12 cellular contexts compared by ENCODE assay signal in genomic region chrX:45517090-45517973, GRCh38.
DNase-seq lines count a peak whose midpoint lies in the region; ATAC-seq and TF ChIP-seq lines count a peak whose summit lies in the region.
"Had no signal": no experiment of that assay in that cellular context is flagged by ENCODE, and none has a peak within 500 bp of the region (broad histone marks: within the 10 kb centered on the region; RNA-seq: fewer than 3 reads in every experiment).

No MANE protein-coding gene starts in this region.

- H3K9ac ChIP-seq in OCI-LY3 (ENCODE audit: low read length): no peak overlapping the region

- no peak for TF ChIP-seq CTCF in OCI-LY3 (IDR thresholded peaks at IDR 0.05; ENCODE audit: low read depth, low read length)
- TF ChIP-seq CTCF in epithelial cell of proximal tubule (conservative IDR thresholded peaks at IDR 0.05; ENCODE audit: low read depth, low read length): no peak
- no peak for TF ChIP-seq CTCF in progenitor cell of endocrine pancreas (IDR thresholded peaks at IDR 0.05; ENCODE audit: unreplicated experiment)
- no peak for TF ChIP-seq CTCF in natural killer cell (IDR thresholded peaks at IDR 0.05)

- H3K27me3 Mint-ChIP-seq in progenitor cell of endocrine pancreas: no peaks in the 10 kb centered on the region
- peaks cover 3 to 29% of the 10 kb centered on the region in 2 donors for H3K27me3 Mint-ChIP-seq in natural killer cell (ENCODE audit: low read depth in 2 of 2)

- H3K4me2 ChIP-seq in OCI-LY3 (ENCODE audit: low read length): peak overlapping the region; percentile 17; the same call in 1 of the 2 replicates

- no peak overlapping the region for H3K4me3 Mint-ChIP-seq in progenitor cell of endocrine pancreas (ENCODE audit: low read depth)
- H3K4me3 Mint-ChIP-seq in natural killer cell: no peak overlapping the region
- H3K4me3 Mint-ChIP-seq: activated CD4-positive, alpha-beta memory T cell treated with anti-CD3 and anti-CD28 coated beads for 36 hours had no signal

- H3K4me1 Mint-ChIP-seq in progenitor cell of endocrine pancreas (ENCODE audit: low read depth) (peaks cover 5% of the 10 kb centered on the region), natural killer cell (no peaks in the 10 kb centered on the region)

- H3K27ac ChIP-seq in OCI-LY3 (ENCODE audit: low read length): no peak overlapping the region
- H3K27ac ChIP-seq: HL-60 had no signal

- H2AFZ ChIP-seq in OCI-LY3 (ENCODE audit: low read depth, low read length): no peak overlapping the region

- H3K36me3 Mint-ChIP-seq in progenitor cell of endocrine pancreas (ENCODE audit: insufficient read depth) (no peaks in the 10 kb centered on the region), natural killer cell (no peaks in the 10 kb centered on the region)
- H3K36me3 Mint-ChIP-seq: activated CD4-positive, alpha-beta memory T cell treated with anti-CD3 and anti-CD28 coated beads for 36 hours had no signal

- H4K20me1 ChIP-seq in OCI-LY3 (ENCODE audit: insufficient read depth, low read length): no peaks in the 10 kb centered on the region

- H3K4me3 ChIP-seq in OCI-LY3 (ENCODE audit: low read length) (no peak overlapping the region), epithelial cell of proximal tubule (ENCODE audit: low read depth, low read length) (no peak overlapping the region)
- H3K4me3 ChIP-seq: esophagus squamous epithelium had no signal

- DNase-seq in GM04503 (ENCODE audit: low read depth) (peak; percentile 54), epithelial cell of proximal tubule (ENCODE audit: low read depth) (peak; percentile 45), progenitor cell of endocrine pancreas (ENCODE audit: low spot score, unreplicated experiment) (no peak), GOT3 (lab: John Stamatoyannopoulos, UW) (no peak), natural killer cell (no peak)
- DNase-seq: activated CD4-positive, alpha-beta memory T cell treated with anti-CD3 and anti-CD28 coated beads for 36 hours; esophagus squamous epithelium; NCI-H2081 had no signal

- intact Hi-C loops in natural killer cell (cut with micrococcal nuclease): loop anchor here (5.0 kb wide), 1 partner anchor 890 kb away; no protein-coding TSS in a partner anchor

- ATAC-seq in natural killer cell (no peak), HG02588 (IDR thresholded peaks at IDR 0.05; ENCODE audit: unreplicated experiment) (no peak)
- ATAC-seq: Right ventricle myocardium inferior had no signal

- no peaks in the 10 kb centered on the region for H3K79me2 ChIP-seq in OCI-LY3 (ENCODE audit: low read length)

- H3K4me1 ChIP-seq in OCI-LY3 (ENCODE audit: low read length): peaks cover 17% of the 10 kb centered on the region

- no peaks in the 10 kb centered on the region for H3K9me3 ChIP-seq in OCI-LY3 (ENCODE audit: insufficient read depth, low read length)
- H3K9me3 ChIP-seq: esophagus squamous epithelium had no signal

- no peaks in the 10 kb centered on the region for H3K27me3 ChIP-seq in OCI-LY3 (ENCODE audit: low read depth, low read length)
- H3K27me3 ChIP-seq: esophagus squamous epithelium had no signal

- H3K9me3 Mint-ChIP-seq in progenitor cell of endocrine pancreas (ENCODE audit: low read depth): peaks cover 23% of the 10 kb centered on the region
- no peaks in the 10 kb centered on the region for H3K9me3 Mint-ChIP-seq in natural killer cell
- H3K9me3 Mint-ChIP-seq: activated CD4-positive, alpha-beta memory T cell treated with anti-CD3 and anti-CD28 coated beads for 36 hours had no signal

- H3K27ac Mint-ChIP-seq in progenitor cell of endocrine pancreas (peak overlapping the region; percentile 9), natural killer cell (no peak overlapping the region)
- H3K27ac Mint-ChIP-seq: activated CD4-positive, alpha-beta memory T cell treated with anti-CD3 and anti-CD28 coated beads for 36 hours had no signal

- no peaks in the 10 kb centered on the region for H3K36me3 ChIP-seq in OCI-LY3 (replicated peaks; ENCODE audit: low read depth, low read length)
- H3K36me3 ChIP-seq: esophagus squamous epithelium had no signal

Comparison
In these comparisons a context has a peak if more than half of its experiments do, and no peak if none do; other contexts are left out.
1. DNase-seq: peak in GM04503 (single experiment) and epithelial cell of proximal tubule (single experiment); none in progenitor cell of endocrine pancreas (single experiment), GOT3 (single experiment) and natural killer cell (single experiment).